In the genomic region with DNA sequence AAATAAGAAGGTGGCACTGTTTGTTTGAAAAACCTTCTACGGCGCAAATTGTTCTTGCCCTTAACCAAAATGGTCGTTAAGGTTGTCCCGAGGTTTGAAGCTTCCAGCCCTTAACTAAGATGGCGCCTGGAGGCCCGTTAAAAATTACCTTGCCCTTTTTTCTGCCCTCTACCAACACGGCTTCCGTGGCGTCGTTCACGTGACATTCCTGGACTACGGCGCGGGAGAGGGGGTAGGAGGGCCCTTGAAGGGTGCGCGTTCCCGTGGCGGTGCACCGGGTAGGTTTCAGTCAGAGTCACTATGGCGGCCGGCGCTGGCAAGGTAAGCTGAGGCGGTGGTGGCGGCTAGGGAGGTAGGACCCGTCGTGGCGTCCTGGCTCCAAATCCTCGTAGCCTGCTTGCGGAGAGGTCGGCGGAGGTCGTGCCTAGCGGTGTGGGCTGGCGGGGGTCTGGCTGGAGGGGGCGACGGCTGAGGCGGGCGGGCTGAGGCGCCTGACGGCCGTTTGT, we compare ENCODE assay signal across 8 cellular contexts. TPM values are rescaled to one million over a fixed set of nuclear protein-coding genes. Genes with fewer than 3 reads are reported as not detected.
DNase-seq lines count a peak whose midpoint lies in the region; ATAC-seq, FAIRE-seq and TF ChIP-seq lines count a peak whose summit lies in the region.

A gene with protein sequence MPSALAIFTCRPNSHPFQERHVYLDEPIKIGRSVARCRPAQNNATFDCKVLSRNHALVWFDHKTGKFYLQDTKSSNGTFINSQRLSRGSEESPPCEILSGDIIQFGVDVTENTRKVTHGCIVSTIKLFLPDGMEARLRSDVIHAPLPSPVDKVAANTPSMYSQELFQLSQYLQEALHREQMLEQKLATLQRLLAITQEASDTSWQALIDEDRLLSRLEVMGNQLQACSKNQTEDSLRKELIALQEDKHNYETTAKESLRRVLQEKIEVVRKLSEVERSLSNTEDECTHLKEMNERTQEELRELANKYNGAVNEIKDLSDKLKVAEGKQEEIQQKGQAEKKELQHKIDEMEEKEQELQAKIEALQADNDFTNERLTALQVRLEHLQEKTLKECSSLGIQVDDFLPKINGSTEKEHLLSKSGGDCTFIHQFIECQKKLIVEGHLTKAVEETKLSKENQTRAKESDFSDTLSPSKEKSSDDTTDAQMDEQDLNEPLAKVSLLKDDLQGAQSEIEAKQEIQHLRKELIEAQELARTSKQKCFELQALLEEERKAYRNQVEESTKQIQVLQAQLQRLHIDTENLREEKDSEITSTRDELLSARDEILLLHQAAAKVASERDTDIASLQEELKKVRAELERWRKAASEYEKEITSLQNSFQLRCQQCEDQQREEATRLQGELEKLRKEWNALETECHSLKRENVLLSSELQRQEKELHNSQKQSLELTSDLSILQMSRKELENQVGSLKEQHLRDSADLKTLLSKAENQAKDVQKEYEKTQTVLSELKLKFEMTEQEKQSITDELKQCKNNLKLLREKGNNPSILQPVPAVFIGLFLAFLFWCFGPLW (plus strand): TSS at position 288 of the 506 bp plus-strand sequence. CDS start 1,343 bp downstream, outside the sequence.

- peak within 1 kb of the TSS; percentile 77 to 93 (median 85) for H3K4me3 ChIP-seq in keratinocyte (ENCODE audit: control insufficient read depth in 2 of 3, extremely low read depth in 1 of 3, insufficient read depth in 2 of 3, low read depth in 1 of 3, low read length in 3 of 3)

- peaks cover 5 to 18% of the 10 kb centered on the region in 2 experiments for H3K36me3 ChIP-seq in keratinocyte (ENCODE audit: control insufficient read depth in 2 of 2, extremely low read depth in 1 of 2, insufficient read depth in 2 of 2, low read length in 2 of 2)

- peak within 1 kb of the TSS; percentile 90 for H3K4me2 ChIP-seq in keratinocyte (ENCODE audit: control insufficient read depth, extremely low read depth, insufficient read depth, low read depth, low read length)

- TF ChIP-seq POLR2A in GM19099 (IDR thresholded peaks at IDR 0.05; ENCODE audit: extremely low read depth, insufficient read length, low read depth), result peak; percentile 89

- ATAC-seq in HG03432 (IDR thresholded peaks at IDR 0.05; ENCODE audit: unreplicated experiment), result peak; percentile 94

- H3K9ac ChIP-seq in keratinocyte (ENCODE audit: control insufficient read depth, extremely low read depth, insufficient read depth, low read length), result peak within 1 kb of the TSS; percentile 91

- peak within 1 kb of the TSS; percentile 99 for H3K27ac ChIP-seq in keratinocyte (ENCODE audit: control insufficient read depth, insufficient read depth, low read length)

- peaks cover 52% of the 10 kb centered on the region for H3K4me1 ChIP-seq in keratinocyte (ENCODE audit: control insufficient read depth, extremely low read depth, insufficient read depth, low read length)

- TF ChIP-seq CTCF in keratinocyte (optimal IDR thresholded peaks at IDR 0.05 in 1 of 3, IDR thresholded peaks at IDR 0.05 in 1 of 3, conservative IDR thresholded peaks at IDR 0.05 in 1 of 3; ENCODE audit: extremely low read depth in 1 of 3, insufficient read depth in 2 of 3, low read length in 3 of 3), result no peak

- DNase-seq in AG20443 (ENCODE audit: low spot score) (peak; percentile 95), NCI-H510A (lab: John Stamatoyannopoulos, UW) (peak; percentile 89), cerebellum (ENCODE audit: low spot score) (peak; percentile 92), keratinocyte (ENCODE audit: low read depth, low spot score) (peak; percentile 80)
- DNase-seq in activated CD4-positive, alpha-beta T cell treated with anti-CD3 and anti-CD28 coated beads for 1 hour, result peak; percentile 93
- DNase-seq in stimulated activated CD4-positive, alpha-beta T cell treated with anti-CD3 and anti-CD28 coated beads, Interleukin-15, amount 100 ng/mL, for 1 hour (ENCODE audit: low read depth in 1 of 2, low spot score in 1 of 2), result peak; percentile 88 to 89

- peak within 1 kb of the TSS; percentile 94 for H2AFZ ChIP-seq in keratinocyte (ENCODE audit: control insufficient read depth, low read length)

- dilution Hi-C loops in keratinocyte (cut with MboI; ENCODE audit: extremely low pct_ligation_motif_present, low sequenced_read_pairs), result no loop called here

- peaks cover 50% of the 10 kb centered on the region for H3K79me2 ChIP-seq in keratinocyte (ENCODE audit: control insufficient read depth, insufficient read depth, low read length)

- H3K9me1 ChIP-seq in keratinocyte (ENCODE audit: control insufficient read depth, extremely low read depth, insufficient read depth, low read length), result no peaks in the 10 kb centered on the region

- peaks cover 10% of the 10 kb centered on the region for H4K20me1 ChIP-seq in keratinocyte (ENCODE audit: control insufficient read depth, extremely low read depth, insufficient read depth, low read length)

- H3K9me3 ChIP-seq in keratinocyte (ENCODE audit: control insufficient read depth, low read depth, low read length), result no peaks in the 10 kb centered on the region

- FAIRE-seq in keratinocyte (lab: Jason Lieb, UNC), result peak; percentile 34

- H3K27me3 ChIP-seq in keratinocyte (ENCODE audit: control insufficient read depth, extremely low read depth, insufficient read depth, low read length), result no peaks in the 10 kb centered on the region

RNA-seq across cellular contexts. Expression of the gene that starts here (rescaled TPM):
- 70.3 TPM for total RNA-seq in cerebellum
- 44.4 to 58.0 TPM (median 53.1 TPM) in 3 replicates for polyA plus RNA-seq in keratinocyte
- 150 TPM for polyA plus RNA-seq in keratinocyte (2011; ENCODE audit: low read depth)
- polyA plus RNA-seq in keratinocyte (2011; cell fraction: cytosol; rRNA removed), result 36.2 and 58.9 TPM in 2 replicates
- polyA plus RNA-seq in keratinocyte (2011; cell fraction: nucleus; rRNA removed), result 68.3 and 79.3 TPM in 2 replicates
- 37.2 and 52.5 TPM in 2 replicates for polyA plus RNA-seq in keratinocyte (2012; ENCODE audit: low replicate concordance)
- polyA minus RNA-seq in keratinocyte, result 76.8 to 122 TPM (median 104 TPM) in 3 replicates
- 78.1 TPM for polyA minus RNA-seq in keratinocyte (2011; cell fraction: cytosol; rRNA and poly(A)+ RNA removed)
- polyA minus RNA-seq in keratinocyte (2011; cell fraction: nucleus; rRNA and poly(A)+ RNA removed), result 103 and 188 TPM in 2 replicates

Comparison
In these comparisons a context has a peak if more than half of its experiments do, and no peak if none do; other contexts are left out.
1. Peak in every context shown above with its lines: DNase-seq, ATAC-seq, H3K4me3 ChIP-seq and H3K27ac ChIP-seq.